In genomic region chr2:106537047-106537446, GRCh38 we compare ENCODE assay signal across 14 cellular contexts. TPM values are rescaled to one million over a fixed set of nuclear protein-coding genes. Genes with fewer than 3 reads are reported as not detected.
DNase-seq lines count a peak whose midpoint lies in the region; ATAC-seq, FAIRE-seq and TF ChIP-seq lines count a peak whose summit lies in the region.
"Had no signal": no experiment of that assay in that cellular context is flagged by ENCODE, and none has a peak within 500 bp of the region (broad histone marks: within the 10 kb centered on the region; RNA-seq: fewer than 3 reads in every experiment).

No MANE protein-coding gene starts in this region.

- 58% methylated on average over 4 of the region's 4 CpGs for WGBS in HepG2 (ENCODE audit: low lambda C conversion rate)

- no peak for TF ChIP-seq EP300 in HepG2 (IDR thresholded peaks at IDR 0.05; ENCODE audit: low read depth in 2 of 2, low read length in 2 of 2)
- TF ChIP-seq EP300 in HepG2 (CRISPR knock-in tag; IDR thresholded peaks at IDR 0.05; ENCODE audit: borderline replicate concordance) = no peak

- H3K9me3 Mint-ChIP-seq in activated naive CD4-positive, alpha-beta T cell treated with anti-CD3 and anti-CD28 coated beads for 36 hours = no peaks in the 10 kb centered on the region
- no peaks in the 10 kb centered on the region for H3K9me3 Mint-ChIP-seq in activated CD4-positive, alpha-beta T cell treated with anti-CD3 and anti-CD28 coated beads for 36 hours (ENCODE audit: low read depth)
- H3K9me3 Mint-ChIP-seq: activated T-cell treated with anti-CD3 and anti-CD28 coated beads, Interleukin-2, amount 50 U/mL, for 72 hours had no signal

- POLR2A ChIA-PET in HepG2 (lab: Yijun Ruan, JAX) = no interaction called here
- POLR2A ChIA-PET in activated CD4-positive, alpha-beta T cell treated with anti-CD3 and anti-CD28 coated beads for 36 hours (lab: Charles Lee) = no interaction called here

- FAIRE-seq in HepG2 (lab: Jason Lieb, UNC) = no peak

- ATAC-seq in HG03103 (IDR thresholded peaks at IDR 0.05; ENCODE audit: low read depth, unreplicated experiment) (peak; percentile 56), HepG2 (no peak)
- ATAC-seq in activated CD4-positive, alpha-beta T cell treated with anti-CD3 and anti-CD28 coated beads for 36 hours = no peak

- no peak for TF ChIP-seq POLR2A in HepG2 (IDR thresholded peaks at IDR 0.05; ENCODE audit: insufficient read depth in 1 of 2, low read depth in 2 of 2, low read length in 2 of 2)

- DNase-seq in Ammon's horn (ENCODE audit: low spot score) = peak; percentile 48
- DNase-seq in SIG-M5 (lab: John Stamatoyannopoulos, UW) = peak; percentile 78
- DNase-seq in HepG2 (ENCODE audit: low spot score) = no peak
- DNase-seq in activated naive CD4-positive, alpha-beta T cell treated with anti-CD3 and anti-CD28 coated beads for 36 hours = no peak
- DNase-seq in activated CD4-positive, alpha-beta T cell treated with anti-CD3 and anti-CD28 coated beads for 36 hours = no peak
- DNase-seq in SJCRH30 = no peak
- DNase-seq in epidermal melanocyte (ENCODE audit: insufficient read length, low spot score) = no peak
- DNase-seq: ACHN; activated T-cell treated with anti-CD3 and anti-CD28 coated beads, Interleukin-2, amount 50 U/mL, for 72 hours; effector memory CD4-positive, alpha-beta T cell; mesenchymal stem cell; NCI-H2081; psoas muscle had no signal

- H3K27ac Mint-ChIP-seq in activated naive CD4-positive, alpha-beta T cell treated with anti-CD3 and anti-CD28 coated beads for 36 hours = no peak overlapping the region
- no peak overlapping the region for H3K27ac Mint-ChIP-seq in activated CD4-positive, alpha-beta T cell treated with anti-CD3 and anti-CD28 coated beads for 36 hours
- H3K27ac Mint-ChIP-seq: activated T-cell treated with anti-CD3 and anti-CD28 coated beads, Interleukin-2, amount 50 U/mL, for 72 hours had no signal

- CTCF ChIA-PET in HepG2 (lab: Yijun Ruan, JAX; ENCODE audit: low intra/inter-chr PET ratio, low total read pairs) = no interaction called here
- CTCF ChIA-PET in activated naive CD4-positive, alpha-beta T cell treated with anti-CD3 and anti-CD28 coated beads for 36 hours (lab: Charles Lee) = interaction anchor here (1.1 to 1.4 kb wide), 2 partner anchors 8 to 35 kb away, joined by 3 to 4 read pairs; no protein-coding TSS in a partner anchor
- CTCF ChIA-PET in activated CD4-positive, alpha-beta T cell treated with anti-CD3 and anti-CD28 coated beads for 36 hours (lab: Charles Lee) = interaction anchor here (0.8 to 1.4 kb wide), 3 partner anchors 9 to 37 kb away, joined by 3 read pairs; no protein-coding TSS in a partner anchor

- H3K27me3 ChIP-seq in HepG2 (ENCODE audit: control insufficient read depth in 1 of 2, insufficient read depth in 2 of 2, low read length in 2 of 2) (peaks cover 3 to 24% of the 10 kb centered on the region in 2 experiments; a peak in 3 of 5 replicates), SJCRH30 (no peaks in the 10 kb centered on the region)

- BruUV-seq in HepG2 (replicated peaks; lab: Mats Ljungman, UMichigan) = no TSS peak

- intact Hi-C loops in HepG2 (cut with micrococcal nuclease; ENCODE audit: unreplicated experiment) = no loop called here
- intact Hi-C loops in activated naive CD4-positive, alpha-beta T cell treated with anti-CD3 and anti-CD28 coated beads for 36 hours (cut with micrococcal nuclease) = no loop called here
- intact Hi-C loops in activated CD4-positive, alpha-beta T cell treated with anti-CD3 and anti-CD28 coated beads for 36 hours (cut with DNase I, micrococcal nuclease) = no loop called here

- no peak overlapping the region for H3K4me3 Mint-ChIP-seq in activated naive CD4-positive, alpha-beta T cell treated with anti-CD3 and anti-CD28 coated beads for 36 hours
- no peak overlapping the region for H3K4me3 Mint-ChIP-seq in activated CD4-positive, alpha-beta T cell treated with anti-CD3 and anti-CD28 coated beads for 36 hours
- H3K4me3 Mint-ChIP-seq: activated T-cell treated with anti-CD3 and anti-CD28 coated beads, Interleukin-2, amount 50 U/mL, for 72 hours had no signal

- no peak overlapping the region for H2AFZ ChIP-seq in HepG2 (ENCODE audit: low read length)

- no peaks in the 10 kb centered on the region for H3K4me1 ChIP-seq in HepG2 (ENCODE audit: insufficient read depth, low read length)
- H3K4me1 ChIP-seq in SJCRH30 = no peaks in the 10 kb centered on the region
- H3K4me1 ChIP-seq: psoas muscle had no signal

- H3K79me2 ChIP-seq in HepG2 (ENCODE audit: insufficient read depth, low read length) = no peaks in the 10 kb centered on the region

- no peak overlapping the region for H3K27ac ChIP-seq in HepG2 (ENCODE audit: extremely low read length, insufficient read depth, low read length)
- H3K27ac ChIP-seq in SJCRH30 = no peak overlapping the region
- H3K27ac ChIP-seq: psoas muscle had no signal

- no peaks in the 10 kb centered on the region for H4K20me1 ChIP-seq in HepG2 (ENCODE audit: insufficient read depth, low read length)

- TF ChIP-seq CTCF in HepG2 (CRISPR knock-in tag; IDR thresholded peaks at IDR 0.05) = no peak

- H3K4me2 ChIP-seq in HepG2 (ENCODE audit: low read depth, low read length) = no peak overlapping the region

- H3K4me3 ChIP-seq in HepG2 (replicated peaks in 1 of 3; ENCODE audit: insufficient read depth in 1 of 3, low read depth in 2 of 3, low read length in 3 of 3) (no peak overlapping the region), SJCRH30 (no peak overlapping the region)
- H3K4me3 ChIP-seq: psoas muscle had no signal

- peaks cover 1% of the 10 kb centered on the region for H3K27me3 Mint-ChIP-seq in activated naive CD4-positive, alpha-beta T cell treated with anti-CD3 and anti-CD28 coated beads for 36 hours (ENCODE audit: low read depth)
- H3K27me3 Mint-ChIP-seq in activated CD4-positive, alpha-beta T cell treated with anti-CD3 and anti-CD28 coated beads for 36 hours = peaks cover 4% of the 10 kb centered on the region

- in situ Hi-C loops in HepG2 (cut with HindIII; ENCODE audit: extremely low pct_ligation_motif_present, low pct_unique_long_range_greater_than_20kb) = no loop called here

- no peaks in the 10 kb centered on the region for H3K36me3 Mint-ChIP-seq in activated naive CD4-positive, alpha-beta T cell treated with anti-CD3 and anti-CD28 coated beads for 36 hours (ENCODE audit: low read depth)
- H3K36me3 Mint-ChIP-seq in activated CD4-positive, alpha-beta T cell treated with anti-CD3 and anti-CD28 coated beads for 36 hours (ENCODE audit: low read depth) = no peaks in the 10 kb centered on the region

- no peaks in the 10 kb centered on the region for H3K4me1 Mint-ChIP-seq in activated naive CD4-positive, alpha-beta T cell treated with anti-CD3 and anti-CD28 coated beads for 36 hours (ENCODE audit: low read depth)
- peaks cover 7% of the 10 kb centered on the region for H3K4me1 Mint-ChIP-seq in activated CD4-positive, alpha-beta T cell treated with anti-CD3 and anti-CD28 coated beads for 36 hours

- H3K9me3 ChIP-seq in HepG2 (ENCODE audit: low read length) (no peaks in the 10 kb centered on the region), SJCRH30 (replicated peaks) (no peaks in the 10 kb centered on the region)
- H3K9me3 ChIP-seq: psoas muscle had no signal

- H3K36me3 ChIP-seq in HepG2 (replicated peaks in 1 of 2; ENCODE audit: control insufficient read depth in 1 of 2, insufficient read depth in 2 of 2, low read length in 2 of 2) (no peaks in the 10 kb centered on the region), SJCRH30 (no peaks in the 10 kb centered on the region)

- no peak for TF ChIP-seq RAD21 in HepG2 (CRISPR knock-in tag; IDR thresholded peaks at IDR 0.05)

- H3K9ac ChIP-seq in HepG2 (ENCODE audit: insufficient read depth, low read depth, low read length) = no peak overlapping the region

TF ChIP-seq in HepG2, 621 proteins besides CTCF, POLR2A, EP300 and RAD21 (continues in another document):
- no peak for TF ChIP-seq GATAD2A (CRISPR knock-in tag; IDR thresholded peaks at IDR 0.05)
- TF ChIP-seq CAMTA2 (CRISPR knock-in tag; IDR thresholded peaks at IDR 0.05; ENCODE audit: borderline replicate concordance) = no peak
- no peak for TF ChIP-seq ZNF17 (CRISPR knock-in tag; IDR thresholded peaks at IDR 0.05)
- TF ChIP-seq ATF7 (IDR thresholded peaks at IDR 0.05) = peak; percentile 84
- TF ChIP-seq ATF7 (CRISPR knock-in tag; IDR thresholded peaks at IDR 0.05) = no peak

RNA-seq across cellular contexts. Expression of gene CD8B2, which starts 49.9 kb away (rescaled TPM):
- total RNA-seq in HepG2 (2016; rRNA removed; fragmentation: Illumina TruSeq; extraction: Trizol) = not detected in 2 replicates
- not detected in 2 replicates for total RNA-seq in HepG2 (2016; cell fraction: cytosol; rRNA removed; fragmentation: Illumina TruSeq; extraction: Trizol; ENCODE audit: low read depth)
- total RNA-seq in HepG2 (2016; cell fraction: insoluble cytoplasmic fraction; rRNA removed; fragmentation: Illumina TruSeq; extraction: Trizol) = not detected in 2 replicates
- not detected in 2 replicates for total RNA-seq in HepG2 (2016; cell fraction: membrane; rRNA removed; fragmentation: Illumina TruSeq; extraction: Trizol)
- not detected in 2 replicates for total RNA-seq in HepG2 (2016; cell fraction: nucleus; rRNA removed; fragmentation: Illumina TruSeq; extraction: Trizol)
- polyA plus RNA-seq in HepG2 (2011; rRNA removed) = not detected in 2 replicates
- not detected in 2 replicates for polyA plus RNA-seq in HepG2 (2011; cell fraction: cytosol; rRNA removed)
- not detected in 2 replicates for polyA plus RNA-seq in HepG2 (2011; cell fraction: nucleus; rRNA removed)
- not detected in 2 replicates for polyA plus RNA-seq in HepG2 (2012)
- polyA plus RNA-seq in HepG2 (2016; cell fraction: cytosol; fragmentation: Illumina TruSeq; extraction: Trizol; ENCODE audit: low read depth) = not detected in 2 replicates
- polyA plus RNA-seq in HepG2 (2016; cell fraction: insoluble cytoplasmic fraction; fragmentation: Illumina TruSeq; extraction: Trizol; ENCODE audit: low read depth) = not detected in 2 replicates
- not detected in 2 replicates for polyA plus RNA-seq in HepG2 (2016; cell fraction: membrane; fragmentation: Illumina TruSeq; extraction: Trizol; ENCODE audit: low read depth)
- not detected in 2 replicates for polyA plus RNA-seq in HepG2 (2016; cell fraction: nucleus; fragmentation: Illumina TruSeq; extraction: Trizol; ENCODE audit: insufficient read depth, low read depth)
- polyA minus RNA-seq in HepG2 (2011; rRNA and poly(A)+ RNA removed; ENCODE audit: low replicate concordance) = not detected in 2 replicates
- not detected in 2 replicates for polyA minus RNA-seq in HepG2 (2011; cell fraction: cytosol; rRNA and poly(A)+ RNA removed)
- not detected in 2 replicates for polyA minus RNA-seq in HepG2 (2011; cell fraction: nucleus; rRNA and poly(A)+ RNA removed)
- under 1 TPM in 1 of 2 experiments, not detected in 1; 0.10 TPM for total RNA-seq in activated naive CD4-positive, alpha-beta T cell treated with anti-CD3 and anti-CD28 coated beads for 36 hours
- under 1 TPM; 0.09 to 0.11 TPM for total RNA-seq in activated CD4-positive, alpha-beta T cell treated with anti-CD3 and anti-CD28 coated beads for 36 hours
- total RNA-seq in SJCRH30 (2014; rRNA removed; shearing (Covaris generic)) = not detected in 2 replicates
- total RNA-seq: psoas muscle had no signal

Comparison
In these comparisons a context has a peak if more than half of its experiments do, and no peak if none do; other contexts are left out.
1. DNase-seq: peak in Ammon's horn (single experiment) and SIG-M5 (single experiment); none in HepG2 (single experiment), activated naive CD4-positive, alpha-beta T cell treated with anti-CD3 and anti-CD28 coated beads for 36 hours (single experiment), activated CD4-positive, alpha-beta T cell treated with anti-CD3 and anti-CD28 coated beads for 36 hours (single experiment), SJCRH30 (0 of 2) and epidermal melanocyte (single experiment).